ENCODE assay signal across 8 cellular contexts in genomic region chr13:113297370-113297871, GRCh38. TPM values are rescaled to one million over a fixed set of nuclear protein-coding genes. Genes with fewer than 3 reads are reported as not detected.
DNase-seq lines count a peak whose midpoint lies in the region; ATAC-seq, FAIRE-seq and TF ChIP-seq lines count a peak whose summit lies in the region.

No MANE protein-coding gene starts in this region.

- intact Hi-C loops in CD4-positive, alpha-beta T cell (cut with DNase I, micrococcal nuclease), result loop anchor here in 1 of 2 experiments (1.0 to 10.0 kb wide), 7 partner anchors 65 to 605 kb away; partner anchors contain the start of genes ATP11A, DCUN1D2, GRTP1 and PCID2
- intact Hi-C loops in activated CD8-positive, alpha-beta T cell treated with anti-CD3 and anti-CD28 coated beads for 36 hours (cut with micrococcal nuclease), result no loop called here
- intact Hi-C loops in endothelial cell of umbilical vein (cut with micrococcal nuclease) (loop anchor here (2.0 kb wide), 1 partner anchor 193 kb away; the partner anchor contains the start of gene DCUN1D2), ovary (cut with DNase I) (loop anchor here in 1 of 4 donors (2.0 kb wide), 1 partner anchor 67 kb away; the partner anchor contains the start of gene GRTP1)

- DNase-seq in CD4-positive, alpha-beta T cell, result peak; percentile 11 to 45 (median 28)
- peak; percentile 20 for DNase-seq in HK-2 (ENCODE audit: unreplicated experiment)
- peak; percentile 77 for DNase-seq in activated CD8-positive, alpha-beta T cell treated with anti-CD3 and anti-CD28 coated beads for 36 hours
- DNase-seq in endothelial cell of umbilical vein (ENCODE audit: low read depth, low spot score), result peak; percentile 28
- peak in 1 of 5 donors; percentile 27 for DNase-seq in ovary
- DNase-seq in upper lobe of left lung, result peak in 1 of 2 donors; percentile 40
- no peak for DNase-seq in amniotic stem cell (lab: John Stamatoyannopoulos, UW)

- no peak for TF ChIP-seq CTCF in CD4-positive, alpha-beta T cell (IDR thresholded peaks at IDR 0.05)
- no peak for TF ChIP-seq CTCF in activated CD8-positive, alpha-beta T cell treated with anti-CD3 and anti-CD28 coated beads for 36 hours (IDR thresholded peaks at IDR 0.05)
- TF ChIP-seq CTCF in endothelial cell of umbilical vein (IDR thresholded peaks at IDR 0.05; ENCODE audit: extremely low read depth in 1 of 2, insufficient read depth in 1 of 2, low read depth in 1 of 2, low read length in 2 of 2) (no peak), ovary (IDR thresholded peaks at IDR 0.05) (no peak), upper lobe of left lung (IDR thresholded peaks at IDR 0.05) (no peak)

- FAIRE-seq in endothelial cell of umbilical vein (lab: Jason Lieb, UNC), result peak; percentile 55

- H3K27me3 ChIP-seq in CD4-positive, alpha-beta T cell (ENCODE audit: control insufficient read depth, insufficient read depth, low read length), result no peaks in the 10 kb centered on the region
- H3K27me3 ChIP-seq in endothelial cell of umbilical vein (ENCODE audit: control insufficient read depth in 2 of 2, insufficient read depth in 2 of 2, low read length in 2 of 2), result peaks cover 3 to 6% of the 10 kb centered on the region in 2 experiments
- no peaks in the 10 kb centered on the region for H3K27me3 ChIP-seq in ovary
- H3K27me3 ChIP-seq in upper lobe of left lung, result no peaks in the 10 kb centered on the region

- dilution Hi-C loops in endothelial cell of umbilical vein (cut with MboI; ENCODE audit: extremely low pct_ligation_motif_present, low sequenced_read_pairs), result no loop called here

- no peaks in the 10 kb centered on the region for H4K20me1 ChIP-seq in endothelial cell of umbilical vein (replicated peaks; ENCODE audit: control insufficient read depth, extremely low read depth, insufficient read depth, low read length)

- BruUV-seq in endothelial cell of umbilical vein (replicated peaks; lab: Mats Ljungman, UMichigan), result no TSS peak

- H3K4me3 ChIP-seq in endothelial cell of umbilical vein (replicated peaks in 1 of 3; ENCODE audit: insufficient read depth in 1 of 3, low read depth in 1 of 3, low read length in 3 of 3) (peak overlapping the region; percentile 51 to 93 (median 82)), ovary (peak overlapping the region; percentile 95), upper lobe of left lung (peak overlapping the region; percentile 65 to 96 (median 94))

- H3K9me1 ChIP-seq in endothelial cell of umbilical vein (replicated peaks; ENCODE audit: control insufficient read depth, extremely low read depth, insufficient read depth, low read length), result no peaks in the 10 kb centered on the region

- no peak for TF ChIP-seq EP300 in ovary (IDR thresholded peaks at IDR 0.05)
- no peak for TF ChIP-seq EP300 in upper lobe of left lung (IDR thresholded peaks at IDR 0.05)

- H3K9ac ChIP-seq in endothelial cell of umbilical vein (replicated peaks; ENCODE audit: extremely low read depth, insufficient read depth, low read length), result peak overlapping the region; percentile 95

- H3K9me3 ChIP-seq in CD4-positive, alpha-beta T cell (ENCODE audit: control insufficient read depth, low read length), result no peaks in the 10 kb centered on the region
- H3K9me3 ChIP-seq in endothelial cell of umbilical vein (replicated peaks; ENCODE audit: control insufficient read depth, insufficient read depth, low read length) (no peaks in the 10 kb centered on the region), ovary (no peaks in the 10 kb centered on the region), upper lobe of left lung (no peaks in the 10 kb centered on the region)

- CTCF ChIA-PET in CD4-positive, alpha-beta T cell (lab: Charles Lee), result interaction anchor here (2.0 kb wide), 1 partner anchor 96 kb away, joined by 5 read pairs; no protein-coding TSS in a partner anchor
- CTCF ChIA-PET in activated CD8-positive, alpha-beta T cell treated with anti-CD3 and anti-CD28 coated beads for 36 hours (lab: Charles Lee), result interaction anchor here (0.7 to 1.6 kb wide), 3 partner anchors 96 to 1223 kb away, joined by 3 to 4 read pairs (median 3); no protein-coding TSS in a partner anchor
- CTCF ChIA-PET in endothelial cell of umbilical vein (lab: Charles Lee), result interaction anchor here (1.0 kb wide), 1 partner anchor 8 kb away, joined by 3 read pairs; no protein-coding TSS in a partner anchor

- no peaks in the 10 kb centered on the region for H3K36me3 ChIP-seq in endothelial cell of umbilical vein (ENCODE audit: control insufficient read depth in 2 of 2, extremely low read depth in 1 of 2, insufficient read depth in 2 of 2, low read length in 2 of 2)
- no peaks in the 10 kb centered on the region for H3K36me3 ChIP-seq in ovary
- no peaks in the 10 kb centered on the region for H3K36me3 ChIP-seq in upper lobe of left lung

- peak; percentile 46 for ATAC-seq in CD4-positive, alpha-beta T cell (ENCODE audit: poor library complexity)
- peak; percentile 26 for ATAC-seq in GM19463 (IDR thresholded peaks at IDR 0.05; ENCODE audit: unreplicated experiment)
- peak; percentile 62 for ATAC-seq in activated CD8-positive, alpha-beta T cell treated with anti-CD3 and anti-CD28 coated beads for 36 hours
- no peak for ATAC-seq in upper lobe of left lung (ENCODE audit: low FRiP score in 2 of 2)

- TF ChIP-seq POLR2A in endothelial cell of umbilical vein (IDR thresholded peaks at IDR 0.05; ENCODE audit: low read depth, low read length) (no peak), ovary (IDR thresholded peaks at IDR 0.05) (no peak), upper lobe of left lung (IDR thresholded peaks at IDR 0.05) (peak in 1 of 4 donors; percentile 1)

- H3K9me3 Mint-ChIP-seq in CD4-positive, alpha-beta T cell, result peaks cover 2% of the 10 kb centered on the region
- peaks cover 1% of the 10 kb centered on the region for H3K9me3 Mint-ChIP-seq in activated CD8-positive, alpha-beta T cell treated with anti-CD3 and anti-CD28 coated beads for 36 hours

- peak overlapping the region; percentile 99 for H3K27ac Mint-ChIP-seq in CD4-positive, alpha-beta T cell
- H3K27ac Mint-ChIP-seq in activated CD8-positive, alpha-beta T cell treated with anti-CD3 and anti-CD28 coated beads for 36 hours, result peak overlapping the region; percentile 94

- H3K27me3 Mint-ChIP-seq in CD4-positive, alpha-beta T cell, result peaks cover 15% of the 10 kb centered on the region
- peaks cover 5% of the 10 kb centered on the region for H3K27me3 Mint-ChIP-seq in activated CD8-positive, alpha-beta T cell treated with anti-CD3 and anti-CD28 coated beads for 36 hours

- H3K27ac ChIP-seq in CD4-positive, alpha-beta T cell (ENCODE audit: low read depth, low read length), result peak overlapping the region; percentile 88
- H3K27ac ChIP-seq in endothelial cell of umbilical vein (ENCODE audit: insufficient read depth, low read depth, low read length) (peak overlapping the region; percentile 52), ovary (peak overlapping the region; percentile 40 to 52), upper lobe of left lung (peak overlapping the region; percentile 89 to 92 (median 91))

- POLR2A ChIA-PET in CD4-positive, alpha-beta T cell (lab: Charles Lee), result interaction anchor here (0.7 to 2.8 kb wide), 8 partner anchors 11 to 709 kb away, joined by 3 to 22 read pairs (median 4); partner anchors contain the start of genes CUL4A, DCUN1D2 and PCID2
- POLR2A ChIA-PET in activated CD8-positive, alpha-beta T cell treated with anti-CD3 and anti-CD28 coated beads for 36 hours (lab: Charles Lee), result interaction anchor here (0.6 to 2.3 kb wide), 10 partner anchors 8 to 742 kb away, joined by 3 to 16 read pairs (median 4); partner anchors contain the start of genes CUL4A, MCF2L and PCID2
- POLR2A ChIA-PET in endothelial cell of umbilical vein (lab: Charles Lee), result no interaction called here

- H3K4me1 ChIP-seq in endothelial cell of umbilical vein (ENCODE audit: control insufficient read depth, extremely low read depth, insufficient read depth, low read length) (peaks cover 11% of the 10 kb centered on the region), ovary (ENCODE audit: insufficient read depth) (peaks cover 6% of the 10 kb centered on the region), upper lobe of left lung (peaks cover 16 to 37% (median 28%) of the 10 kb centered on the region in 4 donors)

- WGBS in ovary, 3 donors, result 0% methylated on average over 25 to 49 of the region's 49 CpGs
- 0 to 1% methylated on average over 11 to 14 of the region's 49 CpGs for WGBS in upper lobe of left lung, 2 donors

- H2AFZ ChIP-seq in endothelial cell of umbilical vein (ENCODE audit: low read depth, low read length), result peak overlapping the region; percentile 67

- peaks cover 51% of the 10 kb centered on the region for H3K79me2 ChIP-seq in endothelial cell of umbilical vein (ENCODE audit: control insufficient read depth, insufficient read depth, low read length)

- H3K4me1 Mint-ChIP-seq in CD4-positive, alpha-beta T cell (ENCODE audit: low read depth), result peaks cover 31% of the 10 kb centered on the region
- H3K4me1 Mint-ChIP-seq in activated CD8-positive, alpha-beta T cell treated with anti-CD3 and anti-CD28 coated beads for 36 hours (ENCODE audit: low read depth), result peaks cover 23% of the 10 kb centered on the region

- peak overlapping the region; percentile 87 for H3K4me2 ChIP-seq in endothelial cell of umbilical vein (ENCODE audit: insufficient read depth, low read length)

- H3K4me3 Mint-ChIP-seq in CD4-positive, alpha-beta T cell, result peak overlapping the region; percentile 97
- H3K4me3 Mint-ChIP-seq in activated CD8-positive, alpha-beta T cell treated with anti-CD3 and anti-CD28 coated beads for 36 hours, result peak overlapping the region; percentile 91

- H3K36me3 Mint-ChIP-seq in CD4-positive, alpha-beta T cell (ENCODE audit: low read depth), result peaks cover 26% of the 10 kb centered on the region
- H3K36me3 Mint-ChIP-seq in activated CD8-positive, alpha-beta T cell treated with anti-CD3 and anti-CD28 coated beads for 36 hours (ENCODE audit: low read depth), result peaks cover 9% of the 10 kb centered on the region

TF ChIP-seq in endothelial cell of umbilical vein, 7 proteins besides CTCF, POLR2A, EP300 and RAD21 (continues in another document):
- TF ChIP-seq EZH2 (IDR thresholded peaks at IDR 0.05; ENCODE audit: borderline replicate concordance, low read depth, low read length, severe bottlenecking), result no peak
- TF ChIP-seq MYC (IDR thresholded peaks at IDR 0.05; ENCODE audit: low read depth, low read length), result no peak

RNA-seq across cellular contexts. Expression of gene LAMP1, which starts 0.4 kb away (rescaled TPM):
- 10 to 100 TPM; 72.2 to 80.7 TPM for total RNA-seq in CD4-positive, alpha-beta T cell
- 10 to 100 TPM; 37.0 to 42.6 TPM for total RNA-seq in activated CD8-positive, alpha-beta T cell treated with anti-CD3 and anti-CD28 coated beads for 36 hours
- total RNA-seq in endothelial cell of umbilical vein (285 and 286 TPM in 2 replicates), ovary (100 to 1,000 TPM in 6 of 7 donors, 10 to 100 TPM in 1; 51.7 to 167 (median 144) TPM), upper lobe of left lung (100 to 1,000 TPM in 5 of 6 donors, 10 to 100 TPM in 1; 80.7 to 394 (median 236) TPM)
- polyA plus RNA-seq in endothelial cell of umbilical vein (260 and 262 TPM in 2 replicates), ovary (100 to 1,000 TPM; 110 to 212 TPM)
- polyA plus RNA-seq in endothelial cell of umbilical vein (2011; cell fraction: cytosol; rRNA removed), result 233 and 241 TPM in 2 replicates
- 196 and 217 TPM in 2 replicates for polyA plus RNA-seq in endothelial cell of umbilical vein (2011; cell fraction: nucleus; rRNA removed)
- polyA plus RNA-seq in endothelial cell of umbilical vein (2012), result 349 and 423 TPM in 2 replicates
- 150 and 157 TPM in 2 replicates for polyA minus RNA-seq in endothelial cell of umbilical vein
- polyA minus RNA-seq in endothelial cell of umbilical vein (2011; cell fraction: cytosol; rRNA and poly(A)+ RNA removed), result 67.3 TPM
- 49.2 and 55.3 TPM in 2 replicates for polyA minus RNA-seq in endothelial cell of umbilical vein (2011; cell fraction: nucleus; rRNA and poly(A)+ RNA removed)

Comparison
In these comparisons a context has a peak if more than half of its experiments do, and no peak if none do; other contexts are left out.
1. ATAC-seq: peak in CD4-positive, alpha-beta T cell (single experiment), GM19463 (single experiment) and activated CD8-positive, alpha-beta T cell treated with anti-CD3 and anti-CD28 coated beads for 36 hours (single experiment); none in upper lobe of left lung (0 of 2).
2. Peak in every context shown above with its lines, with median percentiles within 50 percentile points of each other: H3K27ac ChIP-seq and H3K4me3 ChIP-seq.